8 cellular contexts compared by ENCODE assay signal in genomic region chr5:10441083-10441991, GRCh38. TPM values are rescaled to one million over a fixed set of nuclear protein-coding genes. Genes with fewer than 3 reads are reported as not detected.
DNase-seq lines count a peak whose midpoint lies in the region; ATAC-seq, FAIRE-seq and TF ChIP-seq lines count a peak whose summit lies in the region.

TSS of gene ROPN1L (plus strand) at chr5:10441879. CDS start at chr5:10442168, 289 bp downstream.

- H3K27ac ChIP-seq in astrocyte (ENCODE audit: low read depth, low read length) (peak within 1 kb of the TSS; percentile 50), vagina (peak within 1 kb of the TSS; percentile 76)

- intact Hi-C loops in vagina (cut with DNase I) = no loop called here

- DNase-seq in NCI-H187 (lab: John Stamatoyannopoulos, UW) = peak; percentile 66 to 81
- peak; percentile 63 for DNase-seq in T-helper 22 cell (ENCODE audit: low read depth)
- DNase-seq in astrocyte (ENCODE audit: low read depth) = peak; percentile 70
- peak; percentile 95 for DNase-seq in hepatic stellate cell (ENCODE audit: low spot score)
- peak; percentile 66 for DNase-seq in renal cortical epithelial cell (ENCODE audit: low read depth)
- DNase-seq in vagina (ENCODE audit: extremely low spot score in 2 of 2) = no peak

- TF ChIP-seq POLR2A in vagina (IDR thresholded peaks at IDR 0.05) = peak in 1 of 2 donors; percentile 71

- FAIRE-seq in astrocyte (lab: Jason Lieb, UNC) = no peak

- peaks cover 5% of the 10 kb centered on the region for H3K27me3 Mint-ChIP-seq in astrocyte (ENCODE audit: low read depth, unreplicated experiment)

- H3K4me1 ChIP-seq in astrocyte (ENCODE audit: insufficient read depth, low read length) (peaks cover 15% of the 10 kb centered on the region), vagina (peaks cover 10% of the 10 kb centered on the region)

- H3K9ac ChIP-seq in astrocyte (ENCODE audit: low read length) = peak within 1 kb of the TSS; percentile 81

- peaks cover 10% of the 10 kb centered on the region for H3K4me1 Mint-ChIP-seq in astrocyte (ENCODE audit: low read depth, unreplicated experiment)

- H3K36me3 Mint-ChIP-seq in astrocyte (ENCODE audit: low read depth, unreplicated experiment) = peaks cover 3% of the 10 kb centered on the region

- H2AFZ ChIP-seq in astrocyte (ENCODE audit: low read depth, low read length) = peak within 1 kb of the TSS; percentile 80

- peak within 1 kb of the TSS; percentile 64 for H3K4me3 ChIP-seq in astrocyte (ENCODE audit: insufficient read depth, low read depth, low read length)
- peak within 1 kb of the TSS; percentile 50 to 62 for H3K4me3 ChIP-seq in vagina

- H3K9me3 ChIP-seq in astrocyte (ENCODE audit: insufficient read depth, low read depth, low read length) (no peaks in the 10 kb centered on the region), vagina (no peaks in the 10 kb centered on the region)

- H3K4me2 ChIP-seq in astrocyte (ENCODE audit: low read length) = peak within 1 kb of the TSS; percentile 95

- H3K9me3 Mint-ChIP-seq in astrocyte (ENCODE audit: unreplicated experiment) = no peaks in the 10 kb centered on the region

- H3K36me3 ChIP-seq in astrocyte (ENCODE audit: insufficient read depth, low read length) (peaks cover 7% of the 10 kb centered on the region), vagina (no peaks in the 10 kb centered on the region)

- ATAC-seq in GM18502 (IDR thresholded peaks at IDR 0.05; ENCODE audit: poor library complexity, unreplicated experiment) = peak; percentile 99
- peak; percentile 95 for ATAC-seq in HG02884 (IDR thresholded peaks at IDR 0.05; ENCODE audit: unreplicated experiment)

- H3K4me3 Mint-ChIP-seq in astrocyte (ENCODE audit: unreplicated experiment) = peak within 1 kb of the TSS; percentile 80

- H3K27me3 ChIP-seq in astrocyte (ENCODE audit: insufficient read depth, low read length) = no peaks in the 10 kb centered on the region
- H3K27me3 ChIP-seq in vagina = no peaks in the 10 kb centered on the region

- no peaks in the 10 kb centered on the region for H3K79me2 ChIP-seq in astrocyte (ENCODE audit: insufficient read depth, low read length)

- TF ChIP-seq CTCF in astrocyte (IDR thresholded peaks at IDR 0.05; ENCODE audit: insufficient read depth, low read depth, low read length) = no peak
- peak in 1 of 3 experiments; percentile 5 for TF ChIP-seq CTCF in vagina (IDR thresholded peaks at IDR 0.05)

- H3K27ac Mint-ChIP-seq in astrocyte (ENCODE audit: unreplicated experiment) = peak within 1 kb of the TSS; percentile 77

- H4K20me1 ChIP-seq in astrocyte (ENCODE audit: insufficient read depth, low read length) = peaks cover 9% of the 10 kb centered on the region

RNA-seq across cellular contexts. Expression of gene ROPN1L, which starts in this region (rescaled TPM):
- total RNA-seq in astrocyte (0.60 and 0.77 TPM in 2 replicates), renal cortical epithelial cell (3.1 TPM in 1 of 2 replicates, not detected in the other), vagina (4.2 TPM)

Comparison
In these comparisons a context has a peak if more than half of its experiments do, and no peak if none do; other contexts are left out.
1. Peak in DNase-seq, H3K4me3 ChIP-seq, H3K27ac ChIP-seq, H3K9ac ChIP-seq and H3K4me2 ChIP-seq in astrocyte; RNA of the gene not detected or under 1 TPM.
2. DNase-seq: peak in NCI-H187 (2 of 2), T-helper 22 cell (single experiment), hepatic stellate cell (single experiment) and renal cortical epithelial cell (single experiment); none in vagina (0 of 2).